14 cellular contexts compared by ENCODE assay signal in the genomic region with DNA sequence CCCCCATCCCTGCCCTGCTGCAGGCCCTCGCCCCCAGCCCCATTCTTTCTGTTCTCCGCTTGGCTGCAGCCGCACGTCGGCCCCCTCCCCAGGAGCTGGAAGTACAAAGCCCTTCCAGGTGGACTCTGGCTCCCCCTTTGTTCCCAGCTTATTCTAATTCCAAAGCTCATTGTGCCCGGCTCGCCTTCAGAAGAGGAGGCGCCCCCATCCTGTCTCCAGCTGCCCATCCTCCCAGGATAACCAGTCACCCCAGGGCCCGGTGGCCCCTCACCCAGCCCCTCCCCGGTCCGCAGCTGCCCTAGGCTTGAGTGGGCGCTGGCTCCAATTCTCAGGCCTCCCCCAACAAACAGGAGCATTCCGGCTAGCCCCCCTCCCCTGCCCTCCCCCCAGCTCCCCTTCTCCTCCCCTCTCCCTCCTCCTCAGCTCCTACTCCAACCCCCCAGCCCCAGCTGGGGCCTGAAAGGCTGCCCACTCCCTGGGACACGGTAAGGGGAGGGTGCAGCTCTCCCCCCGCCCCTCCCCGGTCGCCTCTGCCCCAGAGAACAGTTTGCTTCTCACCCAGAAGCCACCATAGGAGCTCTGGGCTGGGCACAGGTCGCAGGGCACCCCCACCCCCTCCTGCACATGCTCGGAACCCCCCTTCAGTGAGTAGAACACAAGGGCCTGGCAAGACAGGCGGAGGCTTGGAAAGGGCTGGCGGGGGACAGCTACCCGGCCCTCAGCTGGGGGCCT. TPM values are rescaled to one million over a fixed set of nuclear protein-coding genes. Genes with fewer than 3 reads are reported as not detected.
DNase-seq lines count a peak whose midpoint lies in the region; ATAC-seq and TF ChIP-seq lines count a peak whose summit lies in the region.
"Had no signal": no experiment of that assay in that cellular context is flagged by ENCODE, and none has a peak within 500 bp of the region (broad histone marks: within the 10 kb centered on the region; RNA-seq: fewer than 3 reads in every experiment).

No MANE protein-coding gene starts in this region.

- intact Hi-C loops in adrenal gland (cut with DNase I), result no loop called here

- no peak overlapping the region for H3K23ac ChIP-seq in H9 (ENCODE audit: insufficient read length, low read depth, low read length)

- H3K4me3 ChIP-seq in adrenal gland (no peak overlapping the region), SJCRH30 (no peak overlapping the region)

- H2BK5ac ChIP-seq in H9 (ENCODE audit: insufficient read length, low read length), result no peak overlapping the region

- H3K4me3 Mint-ChIP-seq in H9 (peak overlapping the region in 1 of 2 experiments; percentile 24; a peak in 2 of 5 replicates), nephron (peak overlapping the region in 1 of 3 experiments; percentile 38)
- H3K4me3 Mint-ChIP-seq: type B pancreatic cell had no signal

- DNase-seq in H9 (peak; percentile 59), adrenal gland (peak in 5 of 7 donors; percentile 3 to 13 (median 13)), SJCRH30 (no peak)
- DNase-seq in stimulated activated CD8-positive, alpha-beta memory T cell treated with anti-CD3 and anti-CD28 coated beads, Interleukin-4, amount 100 ng/mL, for 48 hours, result no peak
- DNase-seq: AML-193; central memory CD4-positive, alpha-beta T cell; kidney glomerular epithelial cell; NCI-H1105; NCI-H446 treated with DMSO at 0.1 percent for 48 hours; PC-3 had no signal

- H3K9me3 Mint-ChIP-seq in H9, result peaks cover 49 to 52% of the 10 kb centered on the region in 2 experiments
- H3K9me3 Mint-ChIP-seq in nephron, result peaks cover 24% of the 10 kb centered on the region
- H3K9me3 Mint-ChIP-seq: activated naive CD4-positive, alpha-beta T cell treated with anti-CD3 and anti-CD28 coated beads, Interleukin-2, amount 50 U/mL, for 72 hours had no signal

- H2BK12ac ChIP-seq in H9 (ENCODE audit: insufficient read length, low read depth, low read length), result no peak overlapping the region

- TF ChIP-seq POLR2A in adrenal gland (IDR thresholded peaks at IDR 0.05), result no peak

- peaks cover 17 to 22% of the 10 kb centered on the region in 2 experiments for H3K4me1 Mint-ChIP-seq in H9
- H3K4me1 Mint-ChIP-seq in nephron, result peaks cover 7% of the 10 kb centered on the region

- no peak overlapping the region for H4K91ac ChIP-seq in H9 (ENCODE audit: insufficient read length, low read depth, low read length)

- H3K36me3 Mint-ChIP-seq in H9 (ENCODE audit: insufficient read depth in 1 of 3, low read depth in 3 of 3) (peaks cover 14 to 29% (median 21%) of the 10 kb centered on the region in 3 experiments), nephron (ENCODE audit: low read depth) (no peaks in the 10 kb centered on the region)
- H3K36me3 Mint-ChIP-seq: activated naive CD4-positive, alpha-beta T cell treated with anti-CD3 and anti-CD28 coated beads, Interleukin-2, amount 50 U/mL, for 72 hours; type B pancreatic cell had no signal

- H4K20me1 ChIP-seq in H9 (ENCODE audit: control insufficient read depth, insufficient read depth, insufficient read length), result peaks cover 2% of the 10 kb centered on the region

- no peak overlapping the region for H3K4ac ChIP-seq in H9 (ENCODE audit: low read depth, low read length)

- TF ChIP-seq CTCF in H9 (conservative IDR thresholded peaks at IDR 0.05) (no peak), adrenal gland (IDR thresholded peaks at IDR 0.05) (no peak), nephron (IDR thresholded peaks at IDR 0.05; ENCODE audit: unreplicated experiment in 3 of 3) (no peak)

- H3K27ac ChIP-seq in H9 (ENCODE audit: insufficient read length, low read depth, low read length), result no peak overlapping the region
- H3K27ac ChIP-seq in adrenal gland, result no peak overlapping the region
- no peak overlapping the region for H3K27ac ChIP-seq in SJCRH30

- no peaks in the 10 kb centered on the region; the same call in 1 of the 2 replicates for H3K79me2 ChIP-seq in H9 (ENCODE audit: insufficient read depth, low read length)

- no peak overlapping the region for H2AFZ ChIP-seq in H9 (ENCODE audit: low read length)

- H2BK15ac ChIP-seq in H9 (ENCODE audit: low read depth, low read length), result no peak overlapping the region

- H2BK20ac ChIP-seq in H9 (ENCODE audit: low read depth, low read length, poor library complexity, severe bottlenecking), result no peak overlapping the region

- no peaks in the 10 kb centered on the region for H3K23me2 ChIP-seq in H9 (ENCODE audit: insufficient read length, low read depth, low read length, poor library complexity, severe bottlenecking)

- no peak overlapping the region for H3K56ac ChIP-seq in H9 (ENCODE audit: insufficient read length, low read depth, low read length)

- no peak overlapping the region for H3K4me2 ChIP-seq in H9 (ENCODE audit: insufficient read depth, insufficient read length, low read length)

- no peak overlapping the region for H2BK120ac ChIP-seq in H9 (ENCODE audit: low read depth, low read length, poor library complexity, severe bottlenecking)

- H3K4me1 ChIP-seq in H9 (ENCODE audit: insufficient read depth, low read length), result no peaks in the 10 kb centered on the region
- no peaks in the 10 kb centered on the region for H3K4me1 ChIP-seq in adrenal gland (replicated peaks in 1 of 2)
- H3K4me1 ChIP-seq in SJCRH30, result no peaks in the 10 kb centered on the region

- H2AK5ac ChIP-seq in H9 (ENCODE audit: insufficient read length, low read length), result no peak overlapping the region

- H3K27me3 ChIP-seq in H9 (ENCODE audit: insufficient read depth, low read length) (no peaks in the 10 kb centered on the region), adrenal gland (peaks cover 9% of the 10 kb centered on the region), SJCRH30 (no peaks in the 10 kb centered on the region)

- H3K36me3 ChIP-seq in adrenal gland (replicated peaks in 1 of 2), result no peaks in the 10 kb centered on the region
- no peaks in the 10 kb centered on the region for H3K36me3 ChIP-seq in SJCRH30

- no CpG with 5 or more reads among the region's 22 CpGs for WGBS in H9 (ENCODE audit: extremely low coverage, insufficient read length, low lambda C conversion rate)
- 53 to 71% (median 60%) methylated on average over 7 to 22 of the region's 22 CpGs for WGBS in adrenal gland, 4 donors

- H3K9me3 ChIP-seq in H9 (ENCODE audit: control insufficient read depth, low read depth, low read length), result peaks cover 6% of the 10 kb centered on the region
- H3K9me3 ChIP-seq in adrenal gland (replicated peaks in 1 of 3), result no peaks in the 10 kb centered on the region
- no peaks in the 10 kb centered on the region for H3K9me3 ChIP-seq in SJCRH30 (replicated peaks)

- no peak for ATAC-seq in GM18517 (IDR thresholded peaks at IDR 0.05; ENCODE audit: unreplicated experiment)
- ATAC-seq: activated naive CD4-positive, alpha-beta T cell treated with anti-CD3 and anti-CD28 coated beads, Interleukin-2, amount 50 U/mL, for 72 hours; PC-3 had no signal

- H3K27ac Mint-ChIP-seq in H9, result peak overlapping the region in 1 of 3 experiments; percentile 49; a peak in 2 of 7 replicates
- peak overlapping the region in 2 of 3 experiments; percentile 45 to 54 for H3K27ac Mint-ChIP-seq in nephron
- H3K27ac Mint-ChIP-seq: activated naive CD4-positive, alpha-beta T cell treated with anti-CD3 and anti-CD28 coated beads, Interleukin-2, amount 50 U/mL, for 72 hours; type B pancreatic cell had no signal

- no peak overlapping the region for H3K9ac ChIP-seq in H9 (ENCODE audit: extremely low read depth, insufficient read length, low read length)

- H4K8ac ChIP-seq in H9 (replicated peaks; ENCODE audit: insufficient read length, low read depth, low read length), result no peak overlapping the region

- H3K27me3 Mint-ChIP-seq in H9 (ENCODE audit: low read depth) (peaks cover 2% of the 10 kb centered on the region; the same call in 1 of the 2 replicates), nephron (ENCODE audit: low read depth) (peaks cover 6% of the 10 kb centered on the region)

- no peak overlapping the region for H3T11ph ChIP-seq in H9 (ENCODE audit: low read length)

- no peak overlapping the region for H3K14ac ChIP-seq in H9 (ENCODE audit: insufficient read depth, low read length)

- no peaks in the 10 kb centered on the region for H3K79me1 ChIP-seq in H9 (ENCODE audit: insufficient read depth, low read depth, low read length, poor library complexity, severe bottlenecking)

- no peak overlapping the region for H4K5ac ChIP-seq in H9 (ENCODE audit: insufficient read length, low read depth, low read length)

- no peak overlapping the region for H3K18ac ChIP-seq in H9 (ENCODE audit: insufficient read length, low read depth, low read length)

RNA-seq across cellular contexts. Expression of gene SLC6A8, which starts 3.1 kb away (rescaled TPM):
- 229 and 231 TPM in 2 replicates for total RNA-seq in H9 (2021)
- 100 to 1,000 TPM in 4 of 8 donors, 10 to 100 TPM in 4; 37.2 to 136 (median 92.7) TPM for total RNA-seq in adrenal gland
- 100 to 1,000 TPM in 1 of 3 donors, 10 to 100 TPM in 2; 51.8 to 118 (median 63.0) TPM for polyA plus RNA-seq in adrenal gland
- 9.5 TPM in 2 replicates for total RNA-seq in SJCRH30 (2014; rRNA removed; shearing (Covaris generic))

RNA-seq across cellular contexts. Expression of gene PNCK, which starts 11.0 kb away (rescaled TPM):
- total RNA-seq in H9 (2021) (26.2 and 26.8 TPM in 2 replicates), adrenal gland (1 to 10 TPM in 3 of 8 donors, under 1 TPM in 3, not detected in 2; 0.48 to 2.7 (median 1.1) TPM)
- polyA plus RNA-seq in adrenal gland, result 1 to 10 TPM in 2 of 3 donors, under 1 TPM in 1; 0.42 to 6.5 (median 1.9) TPM
- total RNA-seq in SJCRH30 (2014; rRNA removed; shearing (Covaris generic)), result not detected in 2 replicates

RNA-seq across cellular contexts. Expression of gene DUSP9, which starts 37.6 kb away (rescaled TPM):
- total RNA-seq in H9 (2021), result 2.3 and 2.4 TPM in 2 replicates
- under 1 TPM in 5 of 8 donors, not detected in 3; 0.11 to 0.28 (median 0.23) TPM for total RNA-seq in adrenal gland
- not detected for polyA plus RNA-seq in adrenal gland
- total RNA-seq in SJCRH30 (2014; rRNA removed; shearing (Covaris generic)), result 0.14 TPM in 1 of 2 replicates, not detected in the other

RNA-seq across cellular contexts. Expression of gene BCAP31, which starts 39.6 kb away (rescaled TPM):
- 138 and 140 TPM in 2 replicates for total RNA-seq in H9 (2021)
- total RNA-seq in adrenal gland, result 100 to 1,000 TPM; 168 to 343 (median 277) TPM
- polyA plus RNA-seq in adrenal gland, result 100 to 1,000 TPM; 121 to 274 (median 218) TPM
- 77.9 and 78.0 TPM in 2 replicates for total RNA-seq in SJCRH30 (2014; rRNA removed; shearing (Covaris generic))

RNA-seq across cellular contexts. Expression of gene ABCD1, which starts 40.0 kb away (rescaled TPM):
- total RNA-seq in H9 (2021), result 10.2 and 11.1 TPM in 2 replicates
- 10 to 100 TPM; 36.5 to 78.0 (median 53.4) TPM for total RNA-seq in adrenal gland
- polyA plus RNA-seq in adrenal gland, result 10 to 100 TPM; 29.7 to 58.6 (median 42.3) TPM
- total RNA-seq in SJCRH30 (2014; rRNA removed; shearing (Covaris generic)), result 4.8 and 4.9 TPM in 2 replicates

Comparison
In these comparisons a context has a peak if more than half of its experiments do, and no peak if none do; other contexts are left out.
1. DNase-seq: peak in H9 (single experiment) and adrenal gland (5 of 7); none in stimulated activated CD8-positive, alpha-beta memory T cell treated with anti-CD3 and anti-CD28 coated beads, Interleukin-4, amount 100 ng/mL, for 48 hours (single experiment) and SJCRH30 (0 of 2).